Comparison of ENCODE assay signal across 8 cellular contexts in genomic region chr17:28020515-28020914, GRCh38.
"Had no signal": no experiment of that assay in that cellular context is flagged by ENCODE, and none has a peak within 500 bp of the region (broad histone marks: within the 10 kb centered on the region; RNA-seq: fewer than 3 reads in every experiment).

No MANE protein-coding gene starts in this region.

- H3K4me1 Mint-ChIP-seq: GM23338, H9 had no signal

- H3K9me3 Mint-ChIP-seq: GM23338, H9 had no signal

- H3K4me3 ChIP-seq: GM23338 had no signal

- ATAC-seq: GM23338 had no signal

- H3K27ac Mint-ChIP-seq: GM23338, H9 had no signal

- H2AFZ ChIP-seq: GM23338 had no signal

- DNase-seq: H9, HCEC 1CT, IMR-90, KBM-7 had no signal

- H3K4me2 ChIP-seq: GM23338 had no signal

- H3K4me3 Mint-ChIP-seq: GM23338, H9 had no signal

- FAIRE-seq: H1, H54, HTR-8/SVneo had no signal
